Comparison of ENCODE assay signal across 11 cellular contexts in genomic region chr22:38881464-38881871, GRCh38. TPM values are rescaled to one million over a fixed set of nuclear protein-coding genes. Genes with fewer than 3 reads are reported as not detected.
DNase-seq lines count a peak whose midpoint lies in the region; ATAC-seq and TF ChIP-seq lines count a peak whose summit lies in the region.
"Had no signal": no experiment of that assay in that cellular context is flagged by ENCODE, and none has a peak within 500 bp of the region (broad histone marks: within the 10 kb centered on the region; RNA-seq: fewer than 3 reads in every experiment).

No MANE protein-coding gene starts in this region.

- ATAC-seq in lung (ENCODE audit: insufficient read depth, low FRiP score) (peak; percentile 50), GM18861 (IDR thresholded peaks at IDR 0.05; ENCODE audit: unreplicated experiment) (no peak)

- H3K27me3 ChIP-seq in lung (ENCODE audit: control insufficient read depth, insufficient read depth) (no peaks in the 10 kb centered on the region), tibial nerve (no peaks in the 10 kb centered on the region), neuronal stem cell (ENCODE audit: control insufficient read depth in 3 of 3, insufficient read depth in 3 of 3, low read depth in 1 of 3, low read length in 3 of 3) (peaks cover 0 to 35% (median 0%) of the 10 kb centered on the region in 3 experiments)

- no peak overlapping the region for H4K91ac ChIP-seq in neuronal stem cell (ENCODE audit: low read depth, low read length, poor library complexity)

- H2AK5ac ChIP-seq in neuronal stem cell (ENCODE audit: low read depth, low read length): no peak overlapping the region

- in situ Hi-C loops in GM13977 (cut with MboI; ENCODE audit: low pct_unique_long_range_greater_than_20kb, low sequenced_read_pairs, unreplicated experiment): no loop called here

- DNase-seq in LHCN-M2 (ENCODE audit: low read depth) (peak; percentile 69), choroid plexus epithelial cell (ENCODE audit: low read depth) (peak; percentile 58), lung (ENCODE audit: low spot score) (peak; percentile 67), tibial nerve (ENCODE audit: low spot score in 2 of 2) (peak; percentile 65 to 90), neuronal stem cell (ENCODE audit: low spot score) (no peak), NCI-H1694 treated with DMSO at 0.1 percent for 48 hours (lab: John Stamatoyannopoulos, UW) (no peak), GM13977 (ENCODE audit: low spot score) (no peak)
- DNase-seq: activated CD4-positive, CD25-positive, alpha-beta regulatory T cell treated with anti-CD3 and anti-CD28 coated beads, Interleukin-2, amount 50 U/mL, for 72 hours; kidney glomerular epithelial cell had no signal

- no peaks in the 10 kb centered on the region for H3K9me3 ChIP-seq in lung (ENCODE audit: control insufficient read depth in 2 of 2, insufficient read depth in 1 of 2, low read length in 1 of 2)
- H3K9me3 ChIP-seq in tibial nerve: no peaks in the 10 kb centered on the region
- H3K9me3 ChIP-seq in neuronal stem cell (replicated peaks in 1 of 2; ENCODE audit: control insufficient read depth in 2 of 2, insufficient read depth in 1 of 2, low read depth in 1 of 2, low read length in 2 of 2): no peaks in the 10 kb centered on the region

- H2BK15ac ChIP-seq in neuronal stem cell (ENCODE audit: low read length): no peak overlapping the region

- no peak overlapping the region for H3K23ac ChIP-seq in neuronal stem cell (ENCODE audit: low read depth, low read length, poor library complexity)

- H3K18ac ChIP-seq in neuronal stem cell (ENCODE audit: low read length): no peak overlapping the region

- H3K9ac ChIP-seq in neuronal stem cell (ENCODE audit: low read depth, low read length, poor library complexity): no peak overlapping the region
- H3K9ac ChIP-seq: KMS-11 had no signal

- H3K79me1 ChIP-seq in neuronal stem cell (ENCODE audit: low read depth, low read length): no peaks in the 10 kb centered on the region

- TF ChIP-seq CTCF in choroid plexus epithelial cell (conservative IDR thresholded peaks at IDR 0.05; ENCODE audit: low read depth, low read length): no peak
- TF ChIP-seq CTCF in lung (IDR thresholded peaks at IDR 0.05; ENCODE audit: control extremely low read depth, extremely low read depth): no peak
- TF ChIP-seq CTCF in tibial nerve (IDR thresholded peaks at IDR 0.05): peak in 3 of 5 experiments; percentile 13 to 35 (median 27)
- no peak for TF ChIP-seq CTCF in GM13977 (IDR thresholded peaks at IDR 0.05; ENCODE audit: extremely low read depth, insufficient read depth, missing control alignments)

- no peak overlapping the region for H3K4me2 ChIP-seq in neuronal stem cell (ENCODE audit: insufficient read depth, low read length, poor library complexity, severe bottlenecking)
- H3K4me2 ChIP-seq: KMS-11 had no signal

- H3K14ac ChIP-seq in neuronal stem cell (ENCODE audit: low read length): no peak overlapping the region

- peak in 1 of 2 donors; percentile 36 for TF ChIP-seq POLR2A in tibial nerve (IDR thresholded peaks at IDR 0.05)

- H3K4ac ChIP-seq in neuronal stem cell (ENCODE audit: low read length): no peak overlapping the region

- H3K4me1 ChIP-seq in lung (ENCODE audit: control insufficient read depth in 2 of 2, insufficient read depth in 2 of 2, low read length in 2 of 2) (peaks cover 7 to 11% of the 10 kb centered on the region in 2 donors), tibial nerve (peaks cover 0 to 28% (median 18%) of the 10 kb centered on the region in 4 donors), neuronal stem cell (ENCODE audit: control insufficient read depth in 2 of 2, insufficient read depth in 1 of 2, low read depth in 1 of 2, low read length in 2 of 2) (peaks cover 0 to 3% of the 10 kb centered on the region in 2 donors)

- no peak overlapping the region for H2BK5ac ChIP-seq in neuronal stem cell (ENCODE audit: low read length)

- no peak overlapping the region for H2BK120ac ChIP-seq in neuronal stem cell (ENCODE audit: low read depth, low read length)

- no peak overlapping the region for H2BK12ac ChIP-seq in neuronal stem cell (ENCODE audit: low read length)

- H3K27ac ChIP-seq in lung (ENCODE audit: low read depth in 1 of 2, low read length in 1 of 2): peak overlapping the region; percentile 76
- H3K27ac ChIP-seq in tibial nerve: peak overlapping the region; percentile 67 to 88 (median 76)
- H3K27ac ChIP-seq in neuronal stem cell (replicated peaks; ENCODE audit: low read length): no peak overlapping the region
- H3K27ac ChIP-seq: KMS-11 had no signal

- H3K4me3 ChIP-seq in choroid plexus epithelial cell (ENCODE audit: low read depth, low read length) (no peak overlapping the region), lung (no peak overlapping the region), tibial nerve (no peak overlapping the region), neuronal stem cell (ENCODE audit: low read length in 2 of 2) (no peak overlapping the region)

- 13 to 16% methylated on average over 9 of the region's 9 CpGs for WGBS in lung, 2 donors
- WGBS in tibial nerve, 2 donors: 1 to 4% methylated on average over 9 of the region's 9 CpGs
- no CpG with 5 or more reads among the region's 9 CpGs for WGBS in neuronal stem cell (ENCODE audit: extremely low coverage in 2 of 2, insufficient read length in 2 of 2, insufficient replicate concordance in 1 of 2), 2 donors

- peak in 1 of 2 donors; percentile 94 for TF ChIP-seq EP300 in tibial nerve (IDR thresholded peaks at IDR 0.05)

- no peak overlapping the region for H4K8ac ChIP-seq in neuronal stem cell (ENCODE audit: low read depth, low read length)

- H2AFZ ChIP-seq in neuronal stem cell (ENCODE audit: low read length): no peak overlapping the region

- H3K36me3 ChIP-seq in lung (ENCODE audit: control insufficient read depth in 2 of 2, insufficient read depth in 2 of 2, low read length in 2 of 2) (no peaks in the 10 kb centered on the region), tibial nerve (no peaks in the 10 kb centered on the region), neuronal stem cell (replicated peaks in 1 of 2; ENCODE audit: control insufficient read depth in 2 of 2, insufficient read depth in 2 of 2, low read length in 2 of 2) (no peaks in the 10 kb centered on the region)

RNA-seq across cellular contexts. Expression of gene CBX6, which starts 9.5 kb away (rescaled TPM):
- 29.0 TPM in 2 replicates for total RNA-seq in LHCN-M2 (2014; rRNA removed)
- polyA plus RNA-seq in LHCN-M2 (2012): 19.7 TPM
- 10 to 100 TPM; 14.6 to 79.2 TPM for total RNA-seq in lung
- polyA plus RNA-seq in lung: 10 to 100 TPM; 18.8 to 27.9 TPM
- total RNA-seq in tibial nerve: 10 to 100 TPM; 50.0 to 78.0 (median 56.8) TPM
- 12.0 TPM for polyA plus RNA-seq in neuronal stem cell (2013, experiment 1 of 2)
- 12.4 TPM for polyA plus RNA-seq in neuronal stem cell (2013, experiment 2 of 2)

RNA-seq across cellular contexts. Expression of gene NPTXR, which starts 37.6 kb away (rescaled TPM):
- total RNA-seq in LHCN-M2 (2014; rRNA removed) (0.06 and 0.23 TPM in 2 replicates), lung (1 to 10 TPM; 4.2 to 5.8 TPM), tibial nerve (10 to 100 TPM in 1 of 4 donors, 1 to 10 TPM in 3; 7.5 to 12.3 (median 8.4) TPM)
- polyA plus RNA-seq in LHCN-M2 (2012): 0.38 TPM
- 1 to 10 TPM in 1 of 2 donors, under 1 TPM in 1; 0.98 to 1.5 TPM for polyA plus RNA-seq in lung
- polyA plus RNA-seq in neuronal stem cell (2013, experiment 1 of 2): 3.7 TPM
- polyA plus RNA-seq in neuronal stem cell (2013, experiment 2 of 2): 3.7 TPM

Comparison
In these comparisons a context has a peak if more than half of its experiments do, and no peak if none do; other contexts are left out.
1. DNase-seq: peak in LHCN-M2 (single experiment), choroid plexus epithelial cell (single experiment), lung (single experiment) and tibial nerve (2 of 2); none in neuronal stem cell (single experiment), NCI-H1694 treated with DMSO at 0.1 percent for 48 hours (single experiment) and GM13977 (single experiment).
2. CTCF ChIP-seq: peak in tibial nerve (3 of 5); none in choroid plexus epithelial cell (single experiment), lung (single experiment) and GM13977 (single experiment).